ENCODE assay signal across 9 cellular contexts in the genomic region with DNA sequence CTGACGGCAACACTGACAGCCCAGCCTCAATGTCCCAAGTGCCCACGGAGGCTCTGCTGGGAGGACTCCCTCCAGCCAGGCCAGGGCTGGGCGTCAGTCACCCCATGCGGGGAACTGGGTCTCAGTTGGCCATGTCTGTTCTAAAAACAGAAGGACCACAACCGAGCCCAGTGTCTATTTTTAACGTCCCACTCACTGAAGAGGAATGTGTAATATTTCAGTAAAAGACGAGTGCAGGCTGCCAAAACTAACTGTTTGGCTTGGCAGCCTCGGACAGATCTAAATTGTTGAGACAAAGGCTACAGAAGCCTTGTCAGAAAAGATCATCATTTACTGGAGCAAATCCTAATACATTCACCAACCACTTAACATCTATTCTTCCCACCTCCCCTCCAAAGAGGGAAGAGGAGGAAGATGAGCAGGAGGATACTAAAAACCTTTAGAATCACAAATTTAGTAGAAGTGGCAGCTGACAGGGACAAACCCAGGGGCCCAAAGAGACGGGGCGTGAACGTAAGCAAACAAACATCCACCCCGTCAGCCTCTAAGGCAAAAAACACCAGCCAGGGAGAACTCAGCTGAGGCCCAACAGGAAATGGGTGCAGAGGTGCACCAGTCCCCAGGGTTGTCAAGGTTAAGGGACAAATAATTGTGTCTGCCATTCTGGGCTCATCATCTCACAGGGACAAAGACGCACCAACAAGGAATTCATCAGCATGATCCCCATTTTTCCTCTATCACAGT. TPM values are rescaled to one million over a fixed set of nuclear protein-coding genes. Genes with fewer than 3 reads are reported as not detected.
A peak's percentile ranks its signal among the peaks of the same experiment; 100 is the strongest.
DNase-seq lines count a peak whose midpoint lies in the region; ATAC-seq and TF ChIP-seq lines count a peak whose summit lies in the region.
"Had no signal": no experiment of that assay in that cellular context is flagged by ENCODE, and none has a peak within 500 bp of the region (broad histone marks: within the 10 kb centered on the region; RNA-seq: fewer than 3 reads in every experiment).

No MANE protein-coding gene starts in this region.

- no peak overlapping the region for H3K9ac ChIP-seq in colonic mucosa (ENCODE audit: low read depth in 2 of 2, low read length in 2 of 2)
- peak overlapping the region; percentile 71 for H3K9ac ChIP-seq in mesenchymal stem cell (ENCODE audit: low read length)

- H3K4me1 ChIP-seq in colonic mucosa (no peaks in the 10 kb centered on the region), mesenchymal stem cell (ENCODE audit: control insufficient read depth, insufficient read depth, low read depth, low read length) (peaks cover 40% of the 10 kb centered on the region), upper lobe of right lung (peaks cover 45% of the 10 kb centered on the region)

- peak overlapping the region; percentile 92 for H4K91ac ChIP-seq in mesenchymal stem cell (ENCODE audit: low read length)

- peaks cover 32% of the 10 kb centered on the region for H3K79me1 ChIP-seq in mesenchymal stem cell (replicated peaks; ENCODE audit: low read length, poor library complexity, severe bottlenecking)

- peak overlapping the region; percentile 72 to 88 for H3K18ac ChIP-seq in mesenchymal stem cell (ENCODE audit: low read depth in 1 of 2, low read length in 2 of 2)

- peak overlapping the region; percentile 44 for H3K4me2 ChIP-seq in mesenchymal stem cell (ENCODE audit: low read length, poor library complexity, severe bottlenecking)

- H3K27ac ChIP-seq in colonic mucosa (peak overlapping the region; percentile 45), mesenchymal stem cell (ENCODE audit: low read length, poor library complexity, severe bottlenecking) (peak overlapping the region; percentile 86), upper lobe of right lung (peak overlapping the region; percentile 79)

- no peak overlapping the region for H3K14ac ChIP-seq in mesenchymal stem cell (ENCODE audit: low read length in 2 of 2)

- H3K9me3 ChIP-seq in MG63: no peaks in the 10 kb centered on the region; the same call in 1 of the 2 replicates
- no peaks in the 10 kb centered on the region for H3K9me3 ChIP-seq in colonic mucosa
- peaks cover 9% of the 10 kb centered on the region for H3K9me3 ChIP-seq in mesenchymal stem cell (ENCODE audit: control insufficient read depth, low read length)
- no peaks in the 10 kb centered on the region for H3K9me3 ChIP-seq in upper lobe of right lung

- H3K23ac ChIP-seq in mesenchymal stem cell (ENCODE audit: low read length in 2 of 2): no peak overlapping the region

- H2AFZ ChIP-seq in mesenchymal stem cell (ENCODE audit: low read depth, low read length): no peak overlapping the region

- peak overlapping the region; percentile 98 for H2AK5ac ChIP-seq in mesenchymal stem cell (ENCODE audit: low read length, severe bottlenecking)

- no peak for TF ChIP-seq CTCF in colonic mucosa (IDR thresholded peaks at IDR 0.05)
- no peak for TF ChIP-seq CTCF in upper lobe of right lung (IDR thresholded peaks at IDR 0.05)

- no peak overlapping the region for H2BK15ac ChIP-seq in mesenchymal stem cell (ENCODE audit: low read depth, poor library complexity, severe bottlenecking)

- peak overlapping the region; percentile 98 to 99 for H2BK12ac ChIP-seq in mesenchymal stem cell (ENCODE audit: low read length in 2 of 2)

- no peak overlapping the region for H3K4me3 ChIP-seq in MG63
- H3K4me3 ChIP-seq in colonic mucosa: no peak overlapping the region
- H3K4me3 ChIP-seq in mesenchymal stem cell (ENCODE audit: insufficient read depth in 1 of 2, low read depth in 1 of 2, low read length in 2 of 2): peak overlapping the region in 1 of 2 experiments; percentile 58
- H3K4me3 ChIP-seq in upper lobe of right lung: no peak overlapping the region

- no peak overlapping the region for H2BK5ac ChIP-seq in mesenchymal stem cell (ENCODE audit: low read depth, low read length, poor library complexity, severe bottlenecking)

- intact Hi-C loops in colonic mucosa (cut with DNase I): no loop called here
- intact Hi-C loops in upper lobe of right lung (cut with DNase I): no loop called here

- H3K27me3 ChIP-seq in MG63 (no peaks in the 10 kb centered on the region), colonic mucosa (no peaks in the 10 kb centered on the region), mesenchymal stem cell (ENCODE audit: control insufficient read depth in 1 of 2, insufficient read depth in 1 of 2, low read length in 2 of 2) (no peaks in the 10 kb centered on the region), upper lobe of right lung (no peaks in the 10 kb centered on the region)

- H2BK120ac ChIP-seq in mesenchymal stem cell (ENCODE audit: low read depth, low read length): peak overlapping the region; percentile 90

- H3K4ac ChIP-seq in mesenchymal stem cell (ENCODE audit: low read depth in 1 of 2, low read length in 2 of 2): peak overlapping the region; percentile 83 to 95

- H4K8ac ChIP-seq in mesenchymal stem cell (ENCODE audit: low read length): peak overlapping the region; percentile 88

- DNase-seq in MG63: peak; percentile 92
- DNase-seq in colonic mucosa: no peak
- DNase-seq in mesenchymal stem cell: peak; percentile 87
- DNase-seq in upper lobe of right lung: no peak
- no peak for DNase-seq in NCI-H69 (lab: John Stamatoyannopoulos, UW)
- DNase-seq in Kasumi-1 (lab: John Stamatoyannopoulos, UW): no peak
- DNase-seq in HuH-7 (ENCODE audit: low spot score): no peak
- DNase-seq: SHP77 had no signal

- peaks cover 21% of the 10 kb centered on the region for H3K36me3 ChIP-seq in MG63
- no peaks in the 10 kb centered on the region for H3K36me3 ChIP-seq in colonic mucosa
- peaks cover 13 to 39% of the 10 kb centered on the region in 2 experiments for H3K36me3 ChIP-seq in mesenchymal stem cell (ENCODE audit: control insufficient read depth in 1 of 2, insufficient read depth in 2 of 2, low read depth in 1 of 2, low read length in 2 of 2)
- peaks cover 8% of the 10 kb centered on the region for H3K36me3 ChIP-seq in upper lobe of right lung

- 22% methylated on average over 9 of the region's 13 CpGs for WGBS in mesenchymal stem cell

- ATAC-seq in upper lobe of right lung (peak; percentile 60), GM19395 (IDR thresholded peaks at IDR 0.05; ENCODE audit: unreplicated experiment) (no peak)

RNA-seq across cellular contexts. Expression of a gene that starts 18.7 kb away (rescaled TPM):
- total RNA-seq in MG63 (2014; rRNA removed; shearing (Covaris generic); ENCODE audit: low replicate concordance): 39.5 and 47.1 TPM in 2 replicates
- total RNA-seq in colonic mucosa (10 to 100 TPM; 19.1 to 24.6 TPM), upper lobe of right lung (159 TPM)
- 40.5 TPM for polyA plus RNA-seq in mesenchymal stem cell (2013, experiment 1 of 2)
- polyA plus RNA-seq in mesenchymal stem cell (2013, experiment 2 of 2): 39.9 TPM

Comparison
In these comparisons a context has a peak if more than half of its experiments do, and no peak if none do; other contexts are left out.
1. DNase-seq: peak in MG63 (single experiment) and mesenchymal stem cell (single experiment); none in colonic mucosa (single experiment), upper lobe of right lung (single experiment), NCI-H69 (single experiment), Kasumi-1 (0 of 2) and HuH-7 (single experiment).
2. Peak in every context shown above with its lines, with median percentiles within 50 percentile points of each other: H3K27ac ChIP-seq.